In genomic region chr12:67802723-67803122, GRCh38 we compare ENCODE assay signal across 23 cellular contexts.
"Had no signal": no experiment of that assay in that cellular context is flagged by ENCODE, and none has a peak within 500 bp of the region (broad histone marks: within the 10 kb centered on the region; RNA-seq: fewer than 3 reads in every experiment).

No MANE protein-coding gene starts in this region.

- H3K4me3 Mint-ChIP-seq: activated CD4-positive, alpha-beta T cell treated with anti-CD3 and anti-CD28 coated beads for 36 hours; activated naive CD8-positive, alpha-beta T cell treated with anti-CD3 and anti-CD28 coated beads, Interleukin-2, amount 10 ng/mL, durations not matched to agents 7 days and 5 days; mesothelial cell of epicardium; neural crest cell; T-helper 2 cell treated with Interferon-gamma antibody and Interleukin-4, amounts not matched to agents 5 μg/mL and 100 μg/mL, for 36 hours had no signal

- H3K27me3 Mint-ChIP-seq: activated naive CD8-positive, alpha-beta T cell treated with anti-CD3 and anti-CD28 coated beads, Interleukin-2, amount 10 ng/mL, durations not matched to agents 7 days and 5 days; naive thymus-derived CD8-positive, alpha-beta T cell had no signal

- H3K36me3 Mint-ChIP-seq: activated naive CD8-positive, alpha-beta T cell treated with anti-CD3 and anti-CD28 coated beads, Interleukin-2, amount 10 ng/mL, durations not matched to agents 7 days and 5 days; mesothelial cell of epicardium; naive thymus-derived CD8-positive, alpha-beta T cell had no signal

- H3K27ac Mint-ChIP-seq: activated CD4-positive, alpha-beta T cell treated with anti-CD3 and anti-CD28 coated beads for 36 hours; activated naive CD8-positive, alpha-beta T cell treated with anti-CD3 and anti-CD28 coated beads, Interleukin-2, amount 10 ng/mL, durations not matched to agents 7 days and 5 days; mesothelial cell of epicardium; T-helper 2 cell treated with Interferon-gamma antibody and Interleukin-4, amounts not matched to agents 5 μg/mL and 100 μg/mL, for 36 hours had no signal

- DNase-seq: activated CD4-positive, alpha-beta T cell treated with anti-CD3 and anti-CD28 coated beads for 36 hours; activated CD4-positive, alpha-beta T cell treated with anti-CD3 and anti-CD28 coated beads, Interleukin-2, amount 50 U/mL, for 4 hours; activated CD4-positive, CD25-positive, alpha-beta regulatory T cell; activated effector memory CD4-positive, alpha-beta T cell treated with Interleukin-2 at 50 U/mL for 16 hours; activated naive CD4-positive, alpha-beta T cell treated with Interleukin-2 at 50 U/mL for 16 hours; activated naive CD8-positive, alpha-beta T cell treated with anti-CD3 and anti-CD28 coated beads, Interleukin-2, amount 10 ng/mL, durations not matched to agents 7 days and 5 days; amniotic stem cell; central memory CD4-positive, alpha-beta T cell; foreskin keratinocyte; heart right ventricle; left cardiac atrium; left ventricle myocardium superior; nucleus accumbens; pancreas; stimulated activated naive CD4-positive, alpha-beta T cell; T-helper 1 cell; trophoblast cell had no signal

- H3K36me3 ChIP-seq: heart right ventricle, pancreas, prostate gland had no signal

- H3K27me3 ChIP-seq: foreskin keratinocyte, heart right ventricle, pancreas had no signal

- H3K4me1 ChIP-seq: foreskin keratinocyte, prostate gland had no signal

- ATAC-seq: activated CD4-positive, alpha-beta T cell treated with anti-CD3 and anti-CD28 coated beads for 36 hours; esophagus mucosa; foreskin keratinocyte; heart right ventricle; left cardiac atrium; naive thymus-derived CD8-positive, alpha-beta T cell; pancreas had no signal

- H3K27ac ChIP-seq: foreskin keratinocyte, heart right ventricle, pancreas, prostate gland had no signal

- H3K4me3 ChIP-seq: heart right ventricle, pancreas, prostate gland had no signal

- H3K9me3 Mint-ChIP-seq: activated naive CD8-positive, alpha-beta T cell treated with anti-CD3 and anti-CD28 coated beads, Interleukin-2, amount 10 ng/mL, durations not matched to agents 7 days and 5 days; mesothelial cell of epicardium; naive thymus-derived CD8-positive, alpha-beta T cell; neural crest cell; T-helper 2 cell treated with Interferon-gamma antibody and Interleukin-4, amounts not matched to agents 5 μg/mL and 100 μg/mL, for 36 hours had no signal

- H3K9me3 ChIP-seq: heart right ventricle, pancreas, prostate gland had no signal
